ENCODE assay signal across 29 cellular contexts in genomic region chr2:109060496-109060895, GRCh38.
"Had no signal": no experiment of that assay in that cellular context is flagged by ENCODE, and none has a peak within 500 bp of the region (broad histone marks: within the 10 kb centered on the region; RNA-seq: fewer than 3 reads in every experiment).

No MANE protein-coding gene starts in this region.

- H3K36me3 Mint-ChIP-seq: activated CD4-positive, alpha-beta memory T cell treated with anti-CD3 and anti-CD28 coated beads for 36 hours; activated CD8-positive, alpha-beta memory T cell treated with anti-CD3 and anti-CD28 coated beads, Interleukin-2, amount 10 ng/mL, durations not matched to agents 7 days and 5 days; activated naive CD8-positive, alpha-beta T cell had no signal

- H3K4me3 Mint-ChIP-seq: activated CD4-positive, alpha-beta memory T cell treated with anti-CD3 and anti-CD28 coated beads for 36 hours; activated CD4-positive, alpha-beta T cell treated with anti-CD3 and anti-CD28 coated beads for 36 hours; activated CD4-positive, alpha-beta T cell treated with anti-CD3 and anti-CD28 coated beads, Interleukin-2, amount 10 ng/mL, durations not matched to agents 24 days and 14 days; activated CD8-positive, alpha-beta memory T cell treated with anti-CD3 and anti-CD28 coated beads, Interleukin-2, amount 10 ng/mL, durations not matched to agents 7 days and 5 days; activated CD8-positive, alpha-beta T cell treated with anti-CD3 and anti-CD28 coated beads, Interleukin-2, amount 10 ng/mL, durations not matched to agents 7 days and 5 days; activated naive CD8-positive, alpha-beta T cell; activated T-cell treated with anti-CD3 and anti-CD28 coated beads, Interleukin-2, amount 50 U/mL, for 24 hours; activated T-cell treated with anti-CD3 and anti-CD28 coated beads, Interleukin-2, amount 50 U/mL, for 72 hours; central memory CD8-positive, alpha-beta T cell; dendritic cell treated with granulocyte-macrophage colony-stimulating factor and Interleukin-4, amounts not matched to agents 40 ng/mL and 50 ng/mL, for 4 days; endodermal cell; T-helper 17 cell; T-helper 2 cell treated with Interferon-gamma antibody and Interleukin-4, amounts not matched to agents 5 μg/mL and 100 μg/mL, for 36 hours had no signal

- H3K27ac ChIP-seq: brain microvascular endothelial cell, coronary artery, dorsolateral prefrontal cortex had no signal

- H3K36me3 ChIP-seq: brain microvascular endothelial cell had no signal

- H3K27me3 Mint-ChIP-seq: activated CD4-positive, alpha-beta T cell treated with anti-CD3 and anti-CD28 coated beads for 36 hours; activated CD4-positive, alpha-beta T cell treated with anti-CD3 and anti-CD28 coated beads, Interleukin-2, amount 10 ng/mL, durations not matched to agents 24 days and 14 days; activated CD8-positive, alpha-beta memory T cell treated with anti-CD3 and anti-CD28 coated beads, Interleukin-2, amount 10 ng/mL, durations not matched to agents 7 days and 5 days; activated naive CD8-positive, alpha-beta T cell; activated T-cell treated with anti-CD3 and anti-CD28 coated beads, Interleukin-2, amount 50 U/mL, for 24 hours; dendritic cell treated with granulocyte-macrophage colony-stimulating factor and Interleukin-4, amounts not matched to agents 40 ng/mL and 50 ng/mL, for 4 days had no signal

- H3K4me3 ChIP-seq: coronary artery, dorsolateral prefrontal cortex had no signal

- DNase-seq: activated CD4-positive, alpha-beta memory T cell treated with anti-CD3 and anti-CD28 coated beads for 36 hours; activated CD4-positive, alpha-beta T cell treated with anti-CD3 and anti-CD28 coated beads for 36 hours; activated CD4-positive, alpha-beta T cell treated with anti-CD3 and anti-CD28 coated beads, Interleukin-2, amount 10 ng/mL, durations not matched to agents 24 days and 14 days; activated CD4-positive, CD25-positive, alpha-beta regulatory T cell; activated CD4-positive, CD25-positive, alpha-beta regulatory T cell treated with anti-CD3 and anti-CD28 coated beads, Interleukin-2, amount 50 U/mL, for 72 hours; activated CD8-positive, alpha-beta memory T cell treated with anti-CD3 and anti-CD28 coated beads, Interleukin-2, amount 10 ng/mL, durations not matched to agents 7 days and 5 days; activated CD8-positive, alpha-beta memory T cell treated with anti-CD3 and anti-CD28 coated beads, Interleukin-2, amount 50 U/mL, for 4 hours; activated CD8-positive, alpha-beta T cell treated with anti-CD3 and anti-CD28 coated beads, Interleukin-2, amount 10 ng/mL, durations not matched to agents 7 days and 5 days; activated gamma-delta T cell; activated naive CD4-positive, alpha-beta T cell treated with anti-CD3 and anti-CD28 coated beads, Interleukin-2, amount 50 U/mL, for 16 hours; activated naive CD4-positive, alpha-beta T cell treated with Interleukin-2 at 50 U/mL for 16 hours; activated T-cell treated with anti-CD3 and anti-CD28 coated beads for 4 hours; activated T-cell treated with anti-CD3 and anti-CD28 coated beads, Interleukin-2, amount 50 U/mL, for 24 hours; activated T-cell treated with anti-CD3 and anti-CD28 coated beads, Interleukin-2, amount 50 U/mL, for 72 hours; amniotic stem cell; anterior cingulate cortex; brain microvascular endothelial cell; dorsolateral prefrontal cortex; effector memory CD4-positive, alpha-beta T cell; endodermal cell; foreskin fibroblast; T-helper 1 cell; T-helper 17 cell; T1000 had no signal

- H3K4me1 Mint-ChIP-seq: activated CD8-positive, alpha-beta memory T cell treated with anti-CD3 and anti-CD28 coated beads, Interleukin-2, amount 10 ng/mL, durations not matched to agents 7 days and 5 days; central memory CD8-positive, alpha-beta T cell had no signal

- H3K27ac Mint-ChIP-seq: activated CD4-positive, alpha-beta memory T cell treated with anti-CD3 and anti-CD28 coated beads for 36 hours; activated CD4-positive, alpha-beta T cell treated with anti-CD3 and anti-CD28 coated beads for 36 hours; activated CD4-positive, alpha-beta T cell treated with anti-CD3 and anti-CD28 coated beads, Interleukin-2, amount 10 ng/mL, durations not matched to agents 24 days and 14 days; activated CD8-positive, alpha-beta memory T cell treated with anti-CD3 and anti-CD28 coated beads, Interleukin-2, amount 10 ng/mL, durations not matched to agents 7 days and 5 days; activated CD8-positive, alpha-beta T cell treated with anti-CD3 and anti-CD28 coated beads, Interleukin-2, amount 10 ng/mL, durations not matched to agents 7 days and 5 days; activated naive CD8-positive, alpha-beta T cell; activated T-cell treated with anti-CD3 and anti-CD28 coated beads, Interleukin-2, amount 50 U/mL, for 24 hours; activated T-cell treated with anti-CD3 and anti-CD28 coated beads, Interleukin-2, amount 50 U/mL, for 72 hours; dendritic cell treated with granulocyte-macrophage colony-stimulating factor and Interleukin-4, amounts not matched to agents 40 ng/mL and 50 ng/mL, for 4 days; endodermal cell; T-helper 17 cell; T-helper 2 cell treated with Interferon-gamma antibody and Interleukin-4, amounts not matched to agents 5 μg/mL and 100 μg/mL, for 36 hours had no signal

- H3K9me3 Mint-ChIP-seq: activated CD4-positive, alpha-beta memory T cell treated with anti-CD3 and anti-CD28 coated beads for 36 hours; activated CD4-positive, alpha-beta T cell treated with anti-CD3 and anti-CD28 coated beads, Interleukin-2, amount 10 ng/mL, durations not matched to agents 24 days and 14 days; activated T-cell treated with anti-CD3 and anti-CD28 coated beads, Interleukin-2, amount 50 U/mL, for 24 hours; activated T-cell treated with anti-CD3 and anti-CD28 coated beads, Interleukin-2, amount 50 U/mL, for 72 hours; central memory CD8-positive, alpha-beta T cell; dendritic cell treated with granulocyte-macrophage colony-stimulating factor and Interleukin-4, amounts not matched to agents 40 ng/mL and 50 ng/mL, for 4 days; endodermal cell; T-helper 2 cell treated with Interferon-gamma antibody and Interleukin-4, amounts not matched to agents 5 μg/mL and 100 μg/mL, for 36 hours had no signal
